Comparison of ENCODE assay signal across 1 cellular context in the genomic region with DNA sequence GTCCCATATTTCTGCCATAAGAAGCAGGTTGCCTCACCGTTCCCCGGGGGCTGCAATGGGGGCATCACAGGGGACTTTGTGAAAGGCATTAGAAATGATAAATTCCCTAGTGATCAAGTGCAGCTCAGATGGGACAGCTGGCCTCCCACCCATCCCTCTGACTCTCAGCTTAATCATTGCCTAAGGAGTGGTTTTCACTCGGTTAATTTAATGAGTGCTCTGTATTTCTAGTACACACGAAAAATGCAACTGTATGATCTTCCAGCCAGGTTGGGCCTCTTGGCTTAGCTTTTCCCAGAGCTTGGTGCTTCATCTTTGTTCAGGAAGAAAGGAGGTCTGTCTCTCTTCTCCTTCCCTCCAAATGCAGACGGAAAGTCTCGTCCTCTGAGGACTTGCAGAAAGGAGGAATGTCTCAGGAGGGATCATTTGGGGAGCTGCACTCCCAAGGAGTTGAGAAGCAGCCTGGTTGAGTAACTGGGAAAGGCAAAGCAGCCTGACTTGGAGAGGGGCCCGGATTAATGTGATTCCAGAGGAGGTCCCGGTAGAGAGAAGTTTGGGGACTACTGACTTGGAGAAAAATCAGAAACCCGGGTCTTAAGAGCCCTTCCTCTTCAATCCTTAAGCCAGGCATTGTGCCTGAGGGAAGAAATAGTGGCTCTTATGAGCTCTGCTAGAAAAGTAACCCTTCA.
TF ChIP-seq lines count a peak whose summit lies in the region.

No MANE protein-coding gene starts in this region.

TF ChIP-seq in H1, 55 proteins besides CTCF, POLR2A, EP300 and RAD21:
- no peak for TF ChIP-seq JUN (IDR thresholded peaks at IDR 0.05; ENCODE audit: low read depth, low read length)
- TF ChIP-seq ASH2L (IDR thresholded peaks at IDR 0.05; ENCODE audit: low read length), result no peak
- no peak for TF ChIP-seq CHD2 (IDR thresholded peaks at IDR 0.05; ENCODE audit: low read length)
- TF ChIP-seq SP4 (IDR thresholded peaks at IDR 0.05; ENCODE audit: low read length), result no peak
- TF ChIP-seq SIN3A (conservative IDR thresholded peaks at IDR 0.05 in 1 of 2, IDR thresholded peaks at IDR 0.05 in 1 of 2; ENCODE audit: low read depth in 1 of 2, low read length in 2 of 2), result no peak
- no peak for TF ChIP-seq ZNF274 (IDR thresholded peaks at IDR 0.05; ENCODE audit: borderline replicate concordance, extremely low read depth, low read length)
- TF ChIP-seq, protein P1, sequence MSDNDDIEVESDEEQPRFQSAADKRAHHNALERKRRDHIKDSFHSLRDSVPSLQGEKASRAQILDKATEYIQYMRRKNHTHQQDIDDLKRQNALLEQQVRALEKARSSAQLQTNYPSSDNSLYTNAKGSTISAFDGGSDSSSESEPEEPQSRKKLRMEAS (IDR thresholded peaks at IDR 0.05), result no peak
- no peak for TF ChIP-seq TBP (IDR thresholded peaks at IDR 0.05; ENCODE audit: low read depth, low read length)
- no peak for TF ChIP-seq SIRT6 (IDR thresholded peaks at IDR 0.05; ENCODE audit: low read length)
- no peak for TF ChIP-seq CBX8 (IDR thresholded peaks at IDR 0.05; ENCODE audit: borderline replicate concordance, low read depth, low read length)
- TF ChIP-seq, protein P2, sequence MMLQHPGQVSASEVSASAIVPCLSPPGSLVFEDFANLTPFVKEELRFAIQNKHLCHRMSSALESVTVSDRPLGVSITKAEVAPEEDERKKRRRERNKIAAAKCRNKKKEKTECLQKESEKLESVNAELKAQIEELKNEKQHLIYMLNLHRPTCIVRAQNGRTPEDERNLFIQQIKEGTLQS (IDR thresholded peaks at IDR 0.05; ENCODE audit: insufficient read depth, low read depth, low read length), result no peak
- TF ChIP-seq POLR2AphosphoS5 (IDR thresholded peaks at IDR 0.05; ENCODE audit: low read depth, low read length), result no peak
- no peak for TF ChIP-seq EGR1 (IDR thresholded peaks at IDR 0.05; ENCODE audit: borderline replicate concordance, low read depth, low read length)
- no peak for TF ChIP-seq NANOG (IDR thresholded peaks at IDR 0.05; ENCODE audit: insufficient read depth, low read depth, low read length, poor library complexity, severe bottlenecking)
- TF ChIP-seq MAFK (IDR thresholded peaks at IDR 0.05; ENCODE audit: low read depth, low read length), result no peak
- TF ChIP-seq RBBP5 (IDR thresholded peaks at IDR 0.05; ENCODE audit: borderline replicate concordance, low read depth, low read length), result no peak
- no peak for TF ChIP-seq CBX5 (IDR thresholded peaks at IDR 0.05; ENCODE audit: low read depth, low read length)
- TF ChIP-seq TAF1 (IDR thresholded peaks at IDR 0.05; ENCODE audit: low read depth, low read length), result no peak
